23 cellular contexts compared by ENCODE assay signal in genomic region chr12:89976866-89977265, GRCh38.
"Had no signal": no experiment of that assay in that cellular context is flagged by ENCODE, and none has a peak within 500 bp of the region (broad histone marks: within the 10 kb centered on the region; RNA-seq: fewer than 3 reads in every experiment).

No MANE protein-coding gene starts in this region.

- H3K9me3 Mint-ChIP-seq: activated naive CD4-positive, alpha-beta T cell treated with anti-CD3 and anti-CD28 coated beads, Interleukin-2, amount 50 U/mL, for 24 hours; activated T-cell treated with anti-CD3 and anti-CD28 coated beads, Interleukin-2, amount 50 U/mL, for 72 hours; nephron progenitor cell had no signal

- H3K4me3 Mint-ChIP-seq: activated naive CD4-positive, alpha-beta T cell treated with anti-CD3 and anti-CD28 coated beads, Interleukin-2, amount 50 U/mL, for 24 hours; activated T-cell treated with anti-CD3 and anti-CD28 coated beads, Interleukin-2, amount 50 U/mL, for 72 hours; memory B cell; nephron progenitor cell; stimulated activated effector memory CD8-positive, alpha-beta T cell treated with anti-CD3 and anti-CD28 coated beads, Interleukin-12 subunit alpha, Interleukin-12 subunit beta, amount 100 ng/mL, for 72 hours had no signal

- H3K36me3 Mint-ChIP-seq: activated naive CD4-positive, alpha-beta T cell treated with anti-CD3 and anti-CD28 coated beads, Interleukin-2, amount 50 U/mL, for 24 hours; memory B cell; stimulated activated effector memory CD8-positive, alpha-beta T cell treated with anti-CD3 and anti-CD28 coated beads, Interleukin-12 subunit alpha, Interleukin-12 subunit beta, amount 100 ng/mL, for 72 hours had no signal

- DNase-seq: activated CD4-positive, CD25-positive, alpha-beta regulatory T cell treated with anti-CD3 and anti-CD28 coated beads, Interleukin-2, amount 50 U/mL, for 72 hours; activated CD8-positive, alpha-beta memory T cell treated with anti-CD3 and anti-CD28 coated beads for 24 hours; activated CD8-positive, alpha-beta memory T cell treated with anti-CD3 and anti-CD28 coated beads, Interleukin-2, amount 50 U/mL, for 48 hours; activated effector memory CD4-positive, alpha-beta T cell treated with anti-CD3 and anti-CD28 coated beads, Interleukin-2, amount 50 U/mL, for 16 hours; activated T-cell treated with anti-CD3 and anti-CD28 coated beads, Interleukin-2, amount 50 U/mL, for 72 hours; cerebellar nuclear complex; cortex of kidney; effector CD4-positive, alpha-beta T cell; left ventricle myocardium superior; nephron progenitor cell; occipital lobe; stimulated activated CD4-positive, alpha-beta T cell treated with anti-CD3 and anti-CD28 coated beads, Interleukin-4, amount 100 ng/mL, for 24 hours; T-helper 2 cell; testis; upper lobe of right lung had no signal

- H3K27me3 Mint-ChIP-seq: activated naive CD4-positive, alpha-beta T cell treated with anti-CD3 and anti-CD28 coated beads, Interleukin-2, amount 50 U/mL, for 24 hours; memory B cell had no signal

- H3K27me3 ChIP-seq: breast epithelium, right atrium auricular region, testis, upper lobe of right lung had no signal

- H3K27ac Mint-ChIP-seq: activated naive CD4-positive, alpha-beta T cell treated with anti-CD3 and anti-CD28 coated beads, Interleukin-2, amount 50 U/mL, for 24 hours; activated T-cell treated with anti-CD3 and anti-CD28 coated beads, Interleukin-2, amount 50 U/mL, for 72 hours; memory B cell; stimulated activated effector memory CD8-positive, alpha-beta T cell treated with anti-CD3 and anti-CD28 coated beads, Interleukin-12 subunit alpha, Interleukin-12 subunit beta, amount 100 ng/mL, for 72 hours had no signal

- H3K4me3 ChIP-seq: breast epithelium, right atrium auricular region, skin epidermis, testis, upper lobe of right lung had no signal

- H3K27ac ChIP-seq: breast epithelium, right atrium auricular region, skin epidermis, testis, upper lobe of right lung, VCaP had no signal

- ATAC-seq: activated T-cell treated with anti-CD3 and anti-CD28 coated beads, Interleukin-2, amount 50 U/mL, for 72 hours; esophagus mucosa; left ventricle myocardium superior; stimulated activated effector memory CD8-positive, alpha-beta T cell treated with anti-CD3 and anti-CD28 coated beads, Interleukin-12 subunit alpha, Interleukin-12 subunit beta, amount 100 ng/mL, for 72 hours; upper lobe of right lung had no signal

- H3K4me1 ChIP-seq: breast epithelium had no signal

- H3K36me3 ChIP-seq: breast epithelium, right atrium auricular region, upper lobe of right lung had no signal

- H3K9me3 ChIP-seq: breast epithelium, right atrium auricular region, testis, upper lobe of right lung had no signal
